ENCODE assay signal across 30 cellular contexts in the genomic region with DNA sequence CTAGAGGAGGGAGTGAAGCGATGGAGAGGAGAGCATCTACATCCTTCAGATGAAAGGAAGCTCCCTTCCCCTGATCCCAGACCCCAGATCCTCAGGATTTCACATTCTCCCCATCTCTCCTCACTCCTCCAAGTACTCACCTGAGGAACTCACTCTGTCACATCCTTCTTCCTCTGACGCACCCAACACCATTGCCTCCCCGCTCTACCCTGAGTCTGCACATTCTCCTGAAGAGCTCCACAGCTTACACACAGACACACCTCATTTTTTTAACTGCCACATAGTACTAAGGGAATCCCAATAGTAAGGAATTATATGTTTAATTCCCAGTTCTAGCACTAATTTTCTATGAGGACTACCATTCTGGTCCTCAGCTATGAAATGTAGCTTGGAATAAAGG. TPM values are rescaled to one million over a fixed set of nuclear protein-coding genes. Genes with fewer than 3 reads are reported as not detected.
"Had no signal": no experiment of that assay in that cellular context is flagged by ENCODE, and none has a peak within 500 bp of the region (broad histone marks: within the 10 kb centered on the region; RNA-seq: fewer than 3 reads in every experiment).

No MANE protein-coding gene starts in this region.

- H3K36me3 ChIP-seq: esophagus muscularis mucosa, heart right ventricle, lower lobe of right lung, prostate gland, right atrium auricular region, sigmoid colon, thyroid gland, upper lobe of left lung, uterus had no signal

- H3K4me3 ChIP-seq: dorsolateral prefrontal cortex, esophagus muscularis mucosa, heart right ventricle, lower lobe of right lung, prostate gland, right atrium auricular region, sigmoid colon, thyroid gland, upper lobe of left lung, uterus had no signal

- H3K9me3 Mint-ChIP-seq: immature natural killer cell; memory B cell; mesothelial cell of epicardium; naive thymus-derived CD4-positive, alpha-beta T cell; nephron progenitor cell; stimulated activated memory B cell treated with anti-CD40 and anti-IgM and Interleukin-4, amounts not matched to agents 10 μg/mL and 1 μg/mL and 100 μg/mL, for 72 hours had no signal

- H3K36me3 Mint-ChIP-seq: immature natural killer cell; memory B cell; mesothelial cell of epicardium; naive thymus-derived CD4-positive, alpha-beta T cell; stimulated activated memory B cell treated with anti-CD40 and anti-IgM and Interleukin-4, amounts not matched to agents 10 μg/mL and 1 μg/mL and 100 μg/mL, for 72 hours had no signal

- H3K9me3 ChIP-seq: esophagus muscularis mucosa, heart right ventricle, lower lobe of right lung, prostate gland, right atrium auricular region, sigmoid colon, thyroid gland, upper lobe of left lung, uterus had no signal

- H3K4me3 Mint-ChIP-seq: memory B cell; mesothelial cell of epicardium; naive thymus-derived CD4-positive, alpha-beta T cell; nephron progenitor cell; stimulated activated memory B cell treated with anti-CD40 and anti-IgM and Interleukin-4, amounts not matched to agents 10 μg/mL and 1 μg/mL and 100 μg/mL, for 72 hours had no signal

- FAIRE-seq: colon had no signal

- DNase-seq: caudate nucleus; cerebellar nuclear complex; dorsolateral prefrontal cortex; effector CD4-positive, alpha-beta T cell; foreskin melanocyte; glutamatergic neuron; heart right ventricle; hippocampal formation; immature natural killer cell; islet precursor cell; left ventricle myocardium superior; lower lobe of right lung; naive thymus-derived CD4-positive, alpha-beta T cell; nephron progenitor cell; nucleus accumbens; sigmoid colon; stimulated activated CD4-positive, alpha-beta T cell treated with anti-CD3 and anti-CD28 coated beads, Interleukin-2, amount 100 ng/mL, for 24 hours; stimulated activated CD4-positive, alpha-beta T cell treated with anti-CD3 and anti-CD28 coated beads, Interleukin-4, amount 100 ng/mL, for 4 hours; stimulated activated naive CD8-positive, alpha-beta T cell treated with anti-CD3 and anti-CD28 coated beads, Interleukin-15, Interleukin-2, amounts not matched to agents 100 U/mL and 50 U/mL, for 24 hours; thyroid gland; upper lobe of left lung; uterus had no signal

- H3K27ac Mint-ChIP-seq: immature natural killer cell; memory B cell; nephron progenitor cell; stimulated activated memory B cell treated with anti-CD40 and anti-IgM and Interleukin-4, amounts not matched to agents 10 μg/mL and 1 μg/mL and 100 μg/mL, for 72 hours had no signal

- H3K4me1 ChIP-seq: prostate gland, uterus had no signal

- H3K27ac ChIP-seq: dorsolateral prefrontal cortex, esophagus muscularis mucosa, heart right ventricle, lower lobe of right lung, prostate gland, right atrium auricular region, sigmoid colon, thyroid gland, upper lobe of left lung had no signal

- ATAC-seq: heart right ventricle; left ventricle myocardium superior; lower lobe of right lung; naive thymus-derived CD4-positive, alpha-beta T cell; stimulated activated memory B cell treated with anti-CD40 and anti-IgM and Interleukin-4, amounts not matched to agents 10 μg/mL and 1 μg/mL and 100 μg/mL, for 72 hours; stimulated activated naive CD8-positive, alpha-beta T cell treated with anti-CD3 and anti-CD28 coated beads, Interleukin-15, Interleukin-2, amounts not matched to agents 100 U/mL and 50 U/mL, for 24 hours had no signal

- H3K27me3 ChIP-seq: dorsolateral prefrontal cortex, esophagus muscularis mucosa, heart right ventricle, right atrium auricular region, sigmoid colon, thyroid gland, upper lobe of left lung, uterus had no signal

RNA-seq across cellular contexts. Expression of gene RNASE2, which starts 18.2 kb away (rescaled TPM):
- polyA plus RNA-seq: fibroblast of lung had no signal

RNA-seq across cellular contexts. Expression of gene SLC39A2, which starts 25.6 kb away (rescaled TPM):
- polyA plus RNA-seq: fibroblast of lung; heart right ventricle; immature natural killer cell; naive thymus-derived CD4-positive, alpha-beta T cell had no signal

RNA-seq across cellular contexts. Expression of gene TPPP2, which starts 56.5 kb away (rescaled TPM):
- polyA plus RNA-seq: fibroblast of lung; immature natural killer cell; naive thymus-derived CD4-positive, alpha-beta T cell had no signal
